20 cellular contexts compared by ENCODE assay signal in genomic region chr16:81987706-81988105, GRCh38. TPM values are rescaled to one million over a fixed set of nuclear protein-coding genes. Genes with fewer than 3 reads are reported as not detected.
DNase-seq lines count a peak whose midpoint lies in the region; ATAC-seq, FAIRE-seq and TF ChIP-seq lines count a peak whose summit lies in the region.
"Had no signal": no experiment of that assay in that cellular context is flagged by ENCODE, and none has a peak within 500 bp of the region (broad histone marks: within the 10 kb centered on the region; RNA-seq: fewer than 3 reads in every experiment).

No MANE protein-coding gene starts in this region.

- no peak overlapping the region for H3K9ac ChIP-seq in HepG2 (ENCODE audit: insufficient read depth, low read depth, low read length)

- no peaks in the 10 kb centered on the region for H3K79me2 ChIP-seq in HepG2 (ENCODE audit: insufficient read depth, low read length)

- no peak for FAIRE-seq in HepG2 (lab: Jason Lieb, UNC)
- FAIRE-seq in bronchial epithelial cell (lab: Jason Lieb, UNC), result peak; percentile 72
- FAIRE-seq: A204.1, GM12891, H1 had no signal

- H3K4me1 ChIP-seq in HepG2 (ENCODE audit: insufficient read depth, low read length), result no peaks in the 10 kb centered on the region
- H3K4me1 ChIP-seq in right lobe of liver, result no peaks in the 10 kb centered on the region
- no peaks in the 10 kb centered on the region for H3K4me1 ChIP-seq in mucosa of descending colon (ENCODE audit: low read depth)

- DNase-seq in HepG2 (ENCODE audit: low spot score) (no peak), right lobe of liver (no peak), bronchial epithelial cell (ENCODE audit: low read depth) (peak; percentile 38), mucosa of descending colon (no peak), C1 segment of cervical spinal cord (lab: John Stamatoyannopoulos, UW) (no peak)
- DNase-seq: CD4-positive, alpha-beta memory T cell; DMS53; Karpas-422; NCI-H1105 treated with DMSO at 0.1 percent for 48 hours; NCI-H1694; NCI-H2081 treated with DMSO at 0.1 percent for 48 hours; NCI-H748 treated with DMSO at 0.1 percent for 48 hours had no signal

- H3K27ac ChIP-seq in HepG2 (ENCODE audit: extremely low read length, insufficient read depth, low read length), result no peak overlapping the region
- H3K27ac ChIP-seq in right lobe of liver, result no peak overlapping the region
- H3K27ac ChIP-seq: RWPE1 had no signal

- peaks cover 0 to 14% of the 10 kb centered on the region in 2 experiments; a peak in 3 of 5 replicates for H3K27me3 ChIP-seq in HepG2 (ENCODE audit: control insufficient read depth in 1 of 2, insufficient read depth in 2 of 2, low read length in 2 of 2)
- no peaks in the 10 kb centered on the region for H3K27me3 ChIP-seq in right lobe of liver
- no peaks in the 10 kb centered on the region for H3K27me3 ChIP-seq in bronchial epithelial cell (ENCODE audit: control insufficient read depth, insufficient read depth, low read length)

- no peak for TF ChIP-seq RAD21 in HepG2 (CRISPR knock-in tag; IDR thresholded peaks at IDR 0.05)

- intact Hi-C loops in HepG2 (cut with micrococcal nuclease; ENCODE audit: unreplicated experiment) (no loop called here), right lobe of liver (cut with DNase I) (no loop called here), mucosa of descending colon (cut with DNase I, micrococcal nuclease) (no loop called here)

- POLR2A ChIA-PET in HepG2 (lab: Yijun Ruan, JAX), result no interaction called here

- no peaks in the 10 kb centered on the region for H3K36me3 ChIP-seq in HepG2 (replicated peaks in 1 of 2; ENCODE audit: control insufficient read depth in 1 of 2, insufficient read depth in 2 of 2, low read length in 2 of 2)
- no peaks in the 10 kb centered on the region for H3K36me3 ChIP-seq in right lobe of liver
- H3K36me3 ChIP-seq in bronchial epithelial cell (ENCODE audit: control insufficient read depth, insufficient read depth, low read length), result no peaks in the 10 kb centered on the region
- H3K36me3 ChIP-seq in mucosa of descending colon (ENCODE audit: low read depth), result no peaks in the 10 kb centered on the region

- BruUV-seq in HepG2 (replicated peaks; lab: Mats Ljungman, UMichigan), result no TSS peak

- H4K20me1 ChIP-seq in HepG2 (ENCODE audit: insufficient read depth, low read length), result no peaks in the 10 kb centered on the region

- no peak overlapping the region for H2AFZ ChIP-seq in HepG2 (ENCODE audit: low read length)

- TF ChIP-seq POLR2A in HepG2 (IDR thresholded peaks at IDR 0.05; ENCODE audit: insufficient read depth in 1 of 2, low read depth in 2 of 2, low read length in 2 of 2), result no peak
- TF ChIP-seq POLR2A in right lobe of liver (IDR thresholded peaks at IDR 0.05), result no peak

- ATAC-seq in HepG2 (no peak), right lobe of liver (no peak), mucosa of descending colon (peak; percentile 87), SK-N-SH treated with all-trans-retinoic acid at 6 μM for 48 hours (no peak), GM18858 (IDR thresholded peaks at IDR 0.05; ENCODE audit: unreplicated experiment) (no peak), GM18868 (IDR thresholded peaks at IDR 0.05; ENCODE audit: unreplicated experiment) (no peak)

- WGBS in HepG2 (ENCODE audit: low lambda C conversion rate), result 0% methylated on average over 5 of the region's 5 CpGs
- 65% methylated on average over 4 of the region's 5 CpGs for WGBS in right lobe of liver (ENCODE audit: insufficient coverage, low coverage, low lambda C conversion rate, missing lambda C conversion rate)

- TF ChIP-seq EP300 in HepG2 (IDR thresholded peaks at IDR 0.05; ENCODE audit: low read depth in 2 of 2, low read length in 2 of 2) (no peak), HepG2 (CRISPR knock-in tag; IDR thresholded peaks at IDR 0.05; ENCODE audit: borderline replicate concordance) (no peak)

- H3K4me3 ChIP-seq in HepG2 (replicated peaks in 1 of 3; ENCODE audit: insufficient read depth in 1 of 3, low read depth in 2 of 3, low read length in 3 of 3) (no peak overlapping the region), right lobe of liver (no peak overlapping the region), bronchial epithelial cell (ENCODE audit: low read depth, low read length) (no peak overlapping the region), mucosa of descending colon (no peak overlapping the region)

- in situ Hi-C loops in HepG2 (cut with HindIII; ENCODE audit: extremely low pct_ligation_motif_present, low pct_unique_long_range_greater_than_20kb), result no loop called here

- H3K9me3 ChIP-seq in HepG2 (ENCODE audit: low read length) (no peaks in the 10 kb centered on the region), right lobe of liver (no peaks in the 10 kb centered on the region), mucosa of descending colon (no peaks in the 10 kb centered on the region)

- CTCF ChIA-PET in HepG2 (lab: Yijun Ruan, JAX; ENCODE audit: low intra/inter-chr PET ratio, low total read pairs), result no interaction called here

- no peak overlapping the region for H3K4me2 ChIP-seq in HepG2 (ENCODE audit: low read depth, low read length)

- TF ChIP-seq CTCF in HepG2 (CRISPR knock-in tag; IDR thresholded peaks at IDR 0.05) (no peak), right lobe of liver (IDR thresholded peaks at IDR 0.05) (no peak), bronchial epithelial cell (IDR thresholded peaks at IDR 0.05; ENCODE audit: insufficient read depth, low read length, severe bottlenecking) (no peak), mucosa of descending colon (IDR thresholded peaks at IDR 0.05) (no peak)

TF ChIP-seq in SK-N-SH treated with all-trans-retinoic acid at 6 μM for 48 hours, 23 proteins besides CTCF, POLR2A, EP300 and RAD21:
- TF ChIP-seq ESRRG (CRISPR knock-in tag; IDR thresholded peaks at IDR 0.05), result no peak
TF ChIP-seq in SK-N-SH treated with all-trans-retinoic acid at 6 μM for 48 hours: peak in this region for 0.

RNA-seq across cellular contexts. Expression of gene SDR42E1, which starts 23.6 kb away (rescaled TPM):
- 0.01 and 0.13 TPM in 2 replicates for total RNA-seq in HepG2 (2016; rRNA removed; fragmentation: Illumina TruSeq; extraction: Trizol)
- not detected in 2 replicates for total RNA-seq in HepG2 (2016; cell fraction: cytosol; rRNA removed; fragmentation: Illumina TruSeq; extraction: Trizol; ENCODE audit: low read depth)
- 0.09 and 0.39 TPM in 2 replicates for total RNA-seq in HepG2 (2016; cell fraction: insoluble cytoplasmic fraction; rRNA removed; fragmentation: Illumina TruSeq; extraction: Trizol)
- total RNA-seq in HepG2 (2016; cell fraction: membrane; rRNA removed; fragmentation: Illumina TruSeq; extraction: Trizol), result under 0.01 and 0.09 TPM in 2 replicates
- 0.03 TPM in 1 of 2 replicates, not detected in the other for total RNA-seq in HepG2 (2016; cell fraction: nucleus; rRNA removed; fragmentation: Illumina TruSeq; extraction: Trizol)
- polyA plus RNA-seq in HepG2 (2011; rRNA removed), result 0.01 TPM in 1 of 2 replicates, not detected in the other
- under 0.01 TPM in 1 of 2 replicates, not detected in the other for polyA plus RNA-seq in HepG2 (2011; cell fraction: cytosol; rRNA removed)
- 0.02 TPM in 2 replicates for polyA plus RNA-seq in HepG2 (2011; cell fraction: nucleus; rRNA removed)
- 0.01 TPM in 1 of 2 replicates, not detected in the other for polyA plus RNA-seq in HepG2 (2012)
- not detected in 2 replicates for polyA plus RNA-seq in HepG2 (2016; cell fraction: cytosol; fragmentation: Illumina TruSeq; extraction: Trizol; ENCODE audit: low read depth)
- 0.11 TPM in 2 replicates for polyA plus RNA-seq in HepG2 (2016; cell fraction: insoluble cytoplasmic fraction; fragmentation: Illumina TruSeq; extraction: Trizol; ENCODE audit: low read depth)
- 0.07 TPM in 1 of 2 replicates, not detected in the other for polyA plus RNA-seq in HepG2 (2016; cell fraction: membrane; fragmentation: Illumina TruSeq; extraction: Trizol; ENCODE audit: low read depth)
- not detected in 2 replicates for polyA plus RNA-seq in HepG2 (2016; cell fraction: nucleus; fragmentation: Illumina TruSeq; extraction: Trizol; ENCODE audit: insufficient read depth, low read depth)
- not detected in 2 replicates for polyA minus RNA-seq in HepG2 (2011; rRNA and poly(A)+ RNA removed; ENCODE audit: low replicate concordance)
- not detected in 2 replicates for polyA minus RNA-seq in HepG2 (2011; cell fraction: cytosol; rRNA and poly(A)+ RNA removed)
- polyA minus RNA-seq in HepG2 (2011; cell fraction: nucleus; rRNA and poly(A)+ RNA removed), result not detected in 2 replicates
- total RNA-seq in right lobe of liver, result 1 to 10 TPM; 3.4 to 5.9 (median 4.5) TPM
- 23.2 and 29.1 TPM in 2 replicates for total RNA-seq in bronchial epithelial cell
- 10 to 100 TPM in 1 of 3 donors, 1 to 10 TPM in 2; 5.9 to 14.0 (median 6.7) TPM for total RNA-seq in mucosa of descending colon
- total RNA-seq: H1, NCI-H460 had no signal

RNA-seq across cellular contexts. Expression of gene HSD17B2, which starts 47.3 kb away (rescaled TPM):
- total RNA-seq in HepG2 (2016; rRNA removed; fragmentation: Illumina TruSeq; extraction: Trizol) (20.4 and 26.3 TPM in 2 replicates), right lobe of liver (100 to 1,000 TPM in 1 of 6 experiments, 10 to 100 TPM in 5; 65.2 to 144 (median 84.7) TPM), bronchial epithelial cell (10.4 and 63.7 TPM in 2 replicates), mucosa of descending colon (100 to 1,000 TPM in 1 of 3 donors, 10 to 100 TPM in 2; 38.6 to 211 (median 45.5) TPM)
- total RNA-seq in HepG2 (2016; cell fraction: cytosol; rRNA removed; fragmentation: Illumina TruSeq; extraction: Trizol; ENCODE audit: low read depth), result 8.1 and 10.8 TPM in 2 replicates
- total RNA-seq in HepG2 (2016; cell fraction: insoluble cytoplasmic fraction; rRNA removed; fragmentation: Illumina TruSeq; extraction: Trizol), result 17.1 and 26.5 TPM in 2 replicates
- total RNA-seq in HepG2 (2016; cell fraction: membrane; rRNA removed; fragmentation: Illumina TruSeq; extraction: Trizol), result 14.2 and 15.4 TPM in 2 replicates
- 20.3 and 26.6 TPM in 2 replicates for total RNA-seq in HepG2 (2016; cell fraction: nucleus; rRNA removed; fragmentation: Illumina TruSeq; extraction: Trizol)
- polyA plus RNA-seq in HepG2 (2011; rRNA removed), result 69.3 and 70.7 TPM in 2 replicates
- polyA plus RNA-seq in HepG2 (2011; cell fraction: cytosol; rRNA removed), result 63.0 and 86.7 TPM in 2 replicates
- polyA plus RNA-seq in HepG2 (2011; cell fraction: nucleus; rRNA removed), result 25.9 and 29.8 TPM in 2 replicates
- 99.3 and 106 TPM in 2 replicates for polyA plus RNA-seq in HepG2 (2012)
- polyA plus RNA-seq in HepG2 (2016; cell fraction: cytosol; fragmentation: Illumina TruSeq; extraction: Trizol; ENCODE audit: low read depth), result 10.6 and 11.5 TPM in 2 replicates
- polyA plus RNA-seq in HepG2 (2016; cell fraction: insoluble cytoplasmic fraction; fragmentation: Illumina TruSeq; extraction: Trizol; ENCODE audit: low read depth), result 19.6 and 20.2 TPM in 2 replicates
- polyA plus RNA-seq in HepG2 (2016; cell fraction: membrane; fragmentation: Illumina TruSeq; extraction: Trizol; ENCODE audit: low read depth), result 13.1 and 14.3 TPM in 2 replicates
- 30.1 and 31.0 TPM in 2 replicates for polyA plus RNA-seq in HepG2 (2016; cell fraction: nucleus; fragmentation: Illumina TruSeq; extraction: Trizol; ENCODE audit: insufficient read depth, low read depth)
- 150 TPM in 1 of 2 replicates, not detected in the other for polyA minus RNA-seq in HepG2 (2011; rRNA and poly(A)+ RNA removed; ENCODE audit: low replicate concordance)
- polyA minus RNA-seq in HepG2 (2011; cell fraction: cytosol; rRNA and poly(A)+ RNA removed), result 38.6 and 54.8 TPM in 2 replicates
- polyA minus RNA-seq in HepG2 (2011; cell fraction: nucleus; rRNA and poly(A)+ RNA removed), result 77.4 and 89.1 TPM in 2 replicates
- total RNA-seq: CD4-positive, alpha-beta memory T cell; H1; NCI-H460 had no signal
- polyA plus RNA-seq: CD4-positive, alpha-beta memory T cell; H1 had no signal
